21 cellular contexts compared by ENCODE assay signal in genomic region chr14:34680806-34681479, GRCh38.
"Had no signal": no experiment of that assay in that cellular context is flagged by ENCODE, and none has a peak within 500 bp of the region (broad histone marks: within the 10 kb centered on the region; RNA-seq: fewer than 3 reads in every experiment).

No MANE protein-coding gene starts in this region.

- H3K27ac ChIP-seq: cardiac muscle cell, upper lobe of right lung, WERI-Rb-1 had no signal

- DNase-seq: activated CD4-positive, alpha-beta T cell treated with anti-CD3 and anti-CD28 coated beads for 1 hour; activated CD8-positive, alpha-beta memory T cell treated with anti-CD3 and anti-CD28 coated beads for 24 hours; activated gamma-delta T cell treated with Interleukin-2 at 50 U/mL for 16 hours; amniotic stem cell; dermis blood vessel endothelial cell; foreskin fibroblast; glutamatergic neuron; hippocampal formation; left cardiac atrium; occipital lobe; right cardiac atrium; stimulated activated CD4-positive, alpha-beta T cell treated with anti-CD3 and anti-CD28 coated beads, Interleukin-4, amount 100 ng/mL, for 24 hours; upper lobe of right lung; WERI-Rb-1 had no signal

- H3K4me3 Mint-ChIP-seq: activated naive CD8-positive, alpha-beta T cell; activated T-helper 1 cell treated with anti-CD3 and anti-CD28 coated beads, Interleukin-12 subunit alpha, Interleukin-12 subunit beta, Interleukin-2, Interleukin-4 antibody, amounts not matched to agents 30 ng/mL and 10 ng/mL and 1 ng/mL, durations not matched to agents 14 hours and 24 hours and 36 hours; nephron; stimulated activated effector memory CD8-positive, alpha-beta T cell treated with anti-CD3 and anti-CD28 coated beads, Interleukin-12 subunit alpha, Interleukin-12 subunit beta, amount 100 ng/mL, for 72 hours had no signal

- H3K4me1 Mint-ChIP-seq: stimulated activated effector memory CD8-positive, alpha-beta T cell treated with anti-CD3 and anti-CD28 coated beads, Interleukin-12 subunit alpha, Interleukin-12 subunit beta, amount 100 ng/mL, for 72 hours had no signal

- H3K9me3 Mint-ChIP-seq: activated T-helper 1 cell treated with anti-CD3 and anti-CD28 coated beads, Interleukin-12 subunit alpha, Interleukin-12 subunit beta, Interleukin-2, Interleukin-4 antibody, amounts not matched to agents 30 ng/mL and 10 ng/mL and 1 ng/mL, durations not matched to agents 14 hours and 24 hours and 36 hours; nephron; stimulated activated effector memory CD8-positive, alpha-beta T cell treated with anti-CD3 and anti-CD28 coated beads, Interleukin-12 subunit alpha, Interleukin-12 subunit beta, amount 100 ng/mL, for 72 hours had no signal

- H3K9me3 ChIP-seq: upper lobe of right lung had no signal

- H3K4me3 ChIP-seq: cardiac muscle cell, lung, smooth muscle cell, upper lobe of right lung had no signal

- H3K4me1 ChIP-seq: upper lobe of right lung had no signal

- H3K27me3 Mint-ChIP-seq: activated naive CD8-positive, alpha-beta T cell had no signal

- H3K27me3 ChIP-seq: cardiac muscle cell, upper lobe of right lung had no signal

- H3K4me2 ChIP-seq: smooth muscle cell had no signal

- H3K36me3 ChIP-seq: cardiac muscle cell, upper lobe of right lung, WERI-Rb-1 had no signal

- H3K36me3 Mint-ChIP-seq: activated naive CD8-positive, alpha-beta T cell; stimulated activated effector memory CD8-positive, alpha-beta T cell treated with anti-CD3 and anti-CD28 coated beads, Interleukin-12 subunit alpha, Interleukin-12 subunit beta, amount 100 ng/mL, for 72 hours had no signal

- ATAC-seq: left cardiac atrium; right cardiac atrium; stimulated activated effector memory CD8-positive, alpha-beta T cell treated with anti-CD3 and anti-CD28 coated beads, Interleukin-12 subunit alpha, Interleukin-12 subunit beta, amount 100 ng/mL, for 72 hours; upper lobe of right lung had no signal

- H3K27ac Mint-ChIP-seq: activated naive CD8-positive, alpha-beta T cell; activated T-helper 1 cell treated with anti-CD3 and anti-CD28 coated beads, Interleukin-12 subunit alpha, Interleukin-12 subunit beta, Interleukin-2, Interleukin-4 antibody, amounts not matched to agents 30 ng/mL and 10 ng/mL and 1 ng/mL, durations not matched to agents 14 hours and 24 hours and 36 hours; stimulated activated effector memory CD8-positive, alpha-beta T cell treated with anti-CD3 and anti-CD28 coated beads, Interleukin-12 subunit alpha, Interleukin-12 subunit beta, amount 100 ng/mL, for 72 hours had no signal
